19 cellular contexts compared by ENCODE assay signal in genomic region chr15:59289574-59289973, GRCh38.
"Had no signal": no experiment of that assay in that cellular context is flagged by ENCODE, and none has a peak within 500 bp of the region (broad histone marks: within the 10 kb centered on the region; RNA-seq: fewer than 3 reads in every experiment).

No MANE protein-coding gene starts in this region.

- H3K9me3 ChIP-seq: adrenal gland, ovary, right lobe of liver, tibial artery, uterus had no signal

- H3K4me2 ChIP-seq: hepatocyte had no signal

- H3K36me3 Mint-ChIP-seq: activated naive CD4-positive, alpha-beta T cell treated with anti-CD3 and anti-CD28 coated beads, Interleukin-2, amount 50 U/mL, for 24 hours; naive B cell had no signal

- H3K27ac Mint-ChIP-seq: activated naive CD4-positive, alpha-beta T cell treated with anti-CD3 and anti-CD28 coated beads, Interleukin-2, amount 50 U/mL, for 24 hours; activated T-cell treated with anti-CD3 and anti-CD28 coated beads, Interleukin-2, amount 50 U/mL, for 72 hours had no signal

- H3K4me1 Mint-ChIP-seq: activated naive CD4-positive, alpha-beta T cell treated with anti-CD3 and anti-CD28 coated beads, Interleukin-2, amount 50 U/mL, for 24 hours had no signal

- H3K4me1 ChIP-seq: adrenal gland, uterus had no signal

- H3K27me3 ChIP-seq: adrenal gland, foreskin keratinocyte, hepatocyte, ovary, right lobe of liver, tibial artery, uterus had no signal

- H3K27ac ChIP-seq: adrenal gland, foreskin keratinocyte, hepatocyte, ovary, right lobe of liver, tibial artery, uterus, WERI-Rb-1 had no signal

- DNase-seq: activated CD4-positive, alpha-beta T cell treated with anti-CD3 and anti-CD28 coated beads for 1 hour; activated effector memory CD4-positive, alpha-beta T cell treated with anti-CD3 and anti-CD28 coated beads, Interleukin-2, amount 50 U/mL, for 16 hours; activated T-cell treated with anti-CD3 and anti-CD28 coated beads, Interleukin-2, amount 50 U/mL, for 72 hours; adrenal gland; foreskin keratinocyte; islet precursor cell; naive B cell; ovary; right lobe of liver; stimulated activated CD8-positive, alpha-beta memory T cell treated with anti-CD3 and anti-CD28 coated beads, Interleukin-4, amount 100 ng/mL, for 48 hours; stimulated activated naive CD4-positive, alpha-beta T cell; SW 1271; T-helper 2 cell; tibial artery; uterus; WERI-Rb-1 had no signal

- ATAC-seq: activated T-cell treated with anti-CD3 and anti-CD28 coated beads, Interleukin-2, amount 50 U/mL, for 72 hours; foreskin keratinocyte had no signal

- H3K4me3 Mint-ChIP-seq: activated naive CD4-positive, alpha-beta T cell treated with anti-CD3 and anti-CD28 coated beads, Interleukin-2, amount 50 U/mL, for 24 hours; activated T-cell treated with anti-CD3 and anti-CD28 coated beads, Interleukin-2, amount 50 U/mL, for 72 hours had no signal

- H3K4me3 ChIP-seq: adrenal gland, hepatocyte, lung, ovary, right lobe of liver, tibial artery, uterus had no signal

- H3K27me3 Mint-ChIP-seq: activated naive CD4-positive, alpha-beta T cell treated with anti-CD3 and anti-CD28 coated beads, Interleukin-2, amount 50 U/mL, for 24 hours; naive B cell had no signal

- H3K9me3 Mint-ChIP-seq: activated naive CD4-positive, alpha-beta T cell treated with anti-CD3 and anti-CD28 coated beads, Interleukin-2, amount 50 U/mL, for 24 hours; activated T-cell treated with anti-CD3 and anti-CD28 coated beads, Interleukin-2, amount 50 U/mL, for 72 hours; naive B cell had no signal

- H3K36me3 ChIP-seq: adrenal gland, ovary, right lobe of liver, tibial artery, uterus, WERI-Rb-1 had no signal

- H2AFZ ChIP-seq: hepatocyte had no signal
